Comparison of ENCODE assay signal across 8 cellular contexts in genomic region chr1:34858901-34859441, GRCh38. TPM values are rescaled to one million over a fixed set of nuclear protein-coding genes. Genes with fewer than 3 reads are reported as not detected.
DNase-seq lines count a peak whose midpoint lies in the region; ATAC-seq and TF ChIP-seq lines count a peak whose summit lies in the region.

No MANE protein-coding gene starts in this region.

- peak; percentile 56 for DNase-seq in activated CD8-positive, alpha-beta memory T cell treated with anti-CD3 and anti-CD28 coated beads, Interleukin-2, amount 10 ng/mL, durations not matched to agents 7 days and 5 days
- DNase-seq in activated CD8-positive, alpha-beta memory T cell treated with anti-CD3 and anti-CD28 coated beads for 24 hours, result no peak
- DNase-seq in NCI-H510A treated with DMSO at 0.1 percent for 48 hours (lab: John Stamatoyannopoulos, UW), result peak; percentile 89
- peak in 2 of 5 donors; percentile 43 to 64 for DNase-seq in heart left ventricle
- DNase-seq in retinal pigment epithelial cell (ENCODE audit: low read depth), result no peak
- no peak for DNase-seq in NCI-H2196 (lab: John Stamatoyannopoulos, UW; ENCODE audit: unreplicated experiment)
- no peak for DNase-seq in T1000 (lab: John Stamatoyannopoulos, UW)

- H3K4me3 Mint-ChIP-seq in activated CD8-positive, alpha-beta memory T cell treated with anti-CD3 and anti-CD28 coated beads, Interleukin-2, amount 10 ng/mL, durations not matched to agents 7 days and 5 days, result peak overlapping the region; percentile 90
- peak overlapping the region; percentile 95 for H3K4me3 Mint-ChIP-seq in activated naive CD4-positive, alpha-beta T cell treated with anti-CD3 and anti-CD28 coated beads, Interleukin-2, amount 50 U/mL, for 24 hours

- no peaks in the 10 kb centered on the region for H3K9me3 ChIP-seq in heart left ventricle

- H3K27ac ChIP-seq in heart left ventricle, result peak overlapping the region; percentile 84 to 97 (median 90)

- no peaks in the 10 kb centered on the region for H3K27me3 Mint-ChIP-seq in activated CD8-positive, alpha-beta memory T cell treated with anti-CD3 and anti-CD28 coated beads, Interleukin-2, amount 10 ng/mL, durations not matched to agents 7 days and 5 days
- H3K27me3 Mint-ChIP-seq in activated naive CD4-positive, alpha-beta T cell treated with anti-CD3 and anti-CD28 coated beads, Interleukin-2, amount 50 U/mL, for 24 hours, result no peaks in the 10 kb centered on the region

- H3K4me3 ChIP-seq in heart left ventricle, result peak overlapping the region; percentile 77 to 98 (median 93)
- peak overlapping the region; percentile 99 for H3K4me3 ChIP-seq in retinal pigment epithelial cell (ENCODE audit: low read length)

- peaks cover 0 to 24% (median 22%) of the 10 kb centered on the region in 9 donors for H3K36me3 ChIP-seq in heart left ventricle

- no peak for TF ChIP-seq CTCF in heart left ventricle (IDR thresholded peaks at IDR 0.05)
- TF ChIP-seq CTCF in retinal pigment epithelial cell (conservative IDR thresholded peaks at IDR 0.05; ENCODE audit: low read depth, low read length), result no peak

- CTCF ChIA-PET in activated CD8-positive, alpha-beta memory T cell treated with anti-CD3 and anti-CD28 coated beads, Interleukin-2, amount 10 ng/mL, durations not matched to agents 7 days and 5 days (lab: Charles Lee), result interaction anchor here (1.0 to 2.5 kb wide), 7 partner anchors 10 to 592 kb away, joined by 3 to 10 read pairs (median 5); partner anchors contain the start of gene SFPQ

- no peaks in the 10 kb centered on the region for H3K9me3 Mint-ChIP-seq in activated CD8-positive, alpha-beta memory T cell treated with anti-CD3 and anti-CD28 coated beads, Interleukin-2, amount 10 ng/mL, durations not matched to agents 7 days and 5 days (ENCODE audit: low read depth)
- H3K9me3 Mint-ChIP-seq in activated naive CD4-positive, alpha-beta T cell treated with anti-CD3 and anti-CD28 coated beads, Interleukin-2, amount 50 U/mL, for 24 hours, result no peaks in the 10 kb centered on the region

- intact Hi-C loops in heart left ventricle (cut with DNase I), result no loop called here

- no peak for TF ChIP-seq POLR2A in heart left ventricle (IDR thresholded peaks at IDR 0.05)

- peaks cover 4 to 33% (median 20%) of the 10 kb centered on the region in 12 donors for H3K4me1 ChIP-seq in heart left ventricle

- H3K36me3 Mint-ChIP-seq in activated CD8-positive, alpha-beta memory T cell treated with anti-CD3 and anti-CD28 coated beads, Interleukin-2, amount 10 ng/mL, durations not matched to agents 7 days and 5 days, result peaks cover 15% of the 10 kb centered on the region
- no peaks in the 10 kb centered on the region for H3K36me3 Mint-ChIP-seq in activated naive CD4-positive, alpha-beta T cell treated with anti-CD3 and anti-CD28 coated beads, Interleukin-2, amount 50 U/mL, for 24 hours

- no peaks in the 10 kb centered on the region for H3K27me3 ChIP-seq in heart left ventricle

- WGBS in heart left ventricle, 4 donors, result 0 to 1% (median 0%) methylated on average over 6 to 15 of the region's 15 CpGs

- H3K27ac Mint-ChIP-seq in activated CD8-positive, alpha-beta memory T cell treated with anti-CD3 and anti-CD28 coated beads, Interleukin-2, amount 10 ng/mL, durations not matched to agents 7 days and 5 days, result peak overlapping the region; percentile 90
- peak overlapping the region; percentile 99 for H3K27ac Mint-ChIP-seq in activated naive CD4-positive, alpha-beta T cell treated with anti-CD3 and anti-CD28 coated beads, Interleukin-2, amount 50 U/mL, for 24 hours

- ATAC-seq in activated CD8-positive, alpha-beta memory T cell treated with anti-CD3 and anti-CD28 coated beads, Interleukin-2, amount 10 ng/mL, durations not matched to agents 7 days and 5 days, result peak; percentile 13
- peak in 3 of 4 donors; percentile 29 to 68 (median 53) for ATAC-seq in heart left ventricle

- peaks cover 54% of the 10 kb centered on the region for H3K4me1 Mint-ChIP-seq in activated CD8-positive, alpha-beta memory T cell treated with anti-CD3 and anti-CD28 coated beads, Interleukin-2, amount 10 ng/mL, durations not matched to agents 7 days and 5 days
- peaks cover 56% of the 10 kb centered on the region for H3K4me1 Mint-ChIP-seq in activated naive CD4-positive, alpha-beta T cell treated with anti-CD3 and anti-CD28 coated beads, Interleukin-2, amount 50 U/mL, for 24 hours

RNA-seq across cellular contexts. Expression of gene SMIM12, which starts 0.6 kb away (rescaled TPM):
- total RNA-seq in activated CD8-positive, alpha-beta memory T cell treated with anti-CD3 and anti-CD28 coated beads, Interleukin-2, amount 10 ng/mL, durations not matched to agents 7 days and 5 days, result 10 to 100 TPM; 52.7 to 67.2 TPM
- 10 to 100 TPM; 33.5 to 52.4 (median 37.8) TPM for total RNA-seq in heart left ventricle
- polyA plus RNA-seq in heart left ventricle, result 10 to 100 TPM; 16.1 to 98.5 TPM

Comparison
In these comparisons a context has a peak if more than half of its experiments do, and no peak if none do; other contexts are left out.
1. DNase-seq: peak in activated CD8-positive, alpha-beta memory T cell treated with anti-CD3 and anti-CD28 coated beads, Interleukin-2, amount 10 ng/mL, durations not matched to agents 7 days and 5 days (single experiment) and NCI-H510A treated with DMSO at 0.1 percent for 48 hours (single experiment); none in activated CD8-positive, alpha-beta memory T cell treated with anti-CD3 and anti-CD28 coated beads for 24 hours (single experiment), retinal pigment epithelial cell (single experiment), NCI-H2196 (single experiment) and T1000 (single experiment).